Comparison of ENCODE assay signal across 8 cellular contexts in genomic region chr10:33336606-33337334, GRCh38. TPM values are rescaled to one million over a fixed set of nuclear protein-coding genes. Genes with fewer than 3 reads are reported as not detected.
A peak's percentile ranks its signal among the peaks of the same experiment; 100 is the strongest.
DNase-seq lines count a peak whose midpoint lies in the region; ATAC-seq and TF ChIP-seq lines count a peak whose summit lies in the region.

No MANE protein-coding gene starts in this region.

- intact Hi-C loops in Calu3 (cut with micrococcal nuclease; ENCODE audit: unreplicated experiment): loop anchor here (10.0 kb wide), 2 partner anchors 168 to 378 kb away; no protein-coding TSS in a partner anchor

- no peak for TF ChIP-seq POLR2A in NB4 (IDR thresholded peaks at IDR 0.05; ENCODE audit: extremely low read depth, insufficient read length)

- H3K4me1 Mint-ChIP-seq in Calu3 (ENCODE audit: low read depth, unreplicated experiment): peaks cover 21% of the 10 kb centered on the region
- H3K4me1 Mint-ChIP-seq in stimulated activated memory B cell treated with anti-CD40 and anti-IgM and Interleukin-4, amounts not matched to agents 10 μg/mL and 1 μg/mL and 100 μg/mL, for 72 hours: peaks cover 16% of the 10 kb centered on the region

- no peaks in the 10 kb centered on the region for H3K27me3 ChIP-seq in kidney epithelial cell (ENCODE audit: control insufficient read depth, insufficient read depth, low read length)

- no peak for TF ChIP-seq CTCF in Calu3 (IDR thresholded peaks at IDR 0.05; ENCODE audit: unreplicated experiment)
- no peak for TF ChIP-seq CTCF in NB4 (IDR thresholded peaks at IDR 0.05; ENCODE audit: low read depth, low read length)
- TF ChIP-seq CTCF in cardiac fibroblast (IDR thresholded peaks at IDR 0.05; ENCODE audit: low read depth, low read length): no peak
- no peak for TF ChIP-seq CTCF in kidney epithelial cell (IDR thresholded peaks at IDR 0.05; ENCODE audit: insufficient read depth, low read length, poor library complexity, severe bottlenecking)

- CTCF ChIA-PET in Calu3 (lab: Charles Lee): interaction anchor here (0.5 to 1.0 kb wide), 2 partner anchors 144 to 875 kb away, joined by 3 to 6 read pairs; no protein-coding TSS in a partner anchor

- H3K9me3 Mint-ChIP-seq in Calu3 (ENCODE audit: low read depth, unreplicated experiment): peaks cover 2% of the 10 kb centered on the region
- H3K9me3 Mint-ChIP-seq in stimulated activated memory B cell treated with anti-CD40 and anti-IgM and Interleukin-4, amounts not matched to agents 10 μg/mL and 1 μg/mL and 100 μg/mL, for 72 hours: no peaks in the 10 kb centered on the region

- peak; percentile 46 for DNase-seq in Calu3
- DNase-seq in NB4 (ENCODE audit: low read depth): peak; percentile 2
- DNase-seq in cardiac fibroblast (ENCODE audit: low read depth in 2 of 2): peak; percentile 64 to 68
- DNase-seq in kidney epithelial cell (ENCODE audit: low read depth): no peak
- no peak for DNase-seq in LoVo (ENCODE audit: low spot score)

- no peaks in the 10 kb centered on the region for H3K36me3 ChIP-seq in kidney epithelial cell (ENCODE audit: control insufficient read depth, insufficient read depth, low read length)

- BruUV-seq in Calu3 (replicated peaks; lab: Mats Ljungman, UMichigan): no TSS peak

- H3K27me3 Mint-ChIP-seq in Calu3 (ENCODE audit: unreplicated experiment): no peaks in the 10 kb centered on the region
- peaks cover 61% of the 10 kb centered on the region for H3K27me3 Mint-ChIP-seq in stimulated activated memory B cell treated with anti-CD40 and anti-IgM and Interleukin-4, amounts not matched to agents 10 μg/mL and 1 μg/mL and 100 μg/mL, for 72 hours

- peak overlapping the region; percentile 85 for H3K4me3 Mint-ChIP-seq in Calu3 (ENCODE audit: low read depth, unreplicated experiment)
- peak overlapping the region; percentile 21 for H3K4me3 Mint-ChIP-seq in stimulated activated memory B cell treated with anti-CD40 and anti-IgM and Interleukin-4, amounts not matched to agents 10 μg/mL and 1 μg/mL and 100 μg/mL, for 72 hours

- H3K4me3 ChIP-seq in NB4 (ENCODE audit: low read depth, low read length): no peak overlapping the region
- H3K4me3 ChIP-seq in cardiac fibroblast (replicated peaks in 1 of 2; ENCODE audit: low read depth in 2 of 2, low read length in 2 of 2): peak overlapping the region; percentile 88 to 89
- peak overlapping the region; percentile 95 for H3K4me3 ChIP-seq in kidney epithelial cell (ENCODE audit: low read depth, low read length)

- peaks cover 57% of the 10 kb centered on the region for H3K36me3 Mint-ChIP-seq in Calu3 (ENCODE audit: insufficient read depth, unreplicated experiment)
- H3K36me3 Mint-ChIP-seq in stimulated activated memory B cell treated with anti-CD40 and anti-IgM and Interleukin-4, amounts not matched to agents 10 μg/mL and 1 μg/mL and 100 μg/mL, for 72 hours: no peaks in the 10 kb centered on the region

- peak overlapping the region; percentile 90 for H3K27ac Mint-ChIP-seq in Calu3 (ENCODE audit: unreplicated experiment)
- no peak overlapping the region for H3K27ac Mint-ChIP-seq in stimulated activated memory B cell treated with anti-CD40 and anti-IgM and Interleukin-4, amounts not matched to agents 10 μg/mL and 1 μg/mL and 100 μg/mL, for 72 hours

- no peak for ATAC-seq in stimulated activated memory B cell treated with anti-CD40 and anti-IgM and Interleukin-4, amounts not matched to agents 10 μg/mL and 1 μg/mL and 100 μg/mL, for 72 hours
- ATAC-seq in HG02678 (IDR thresholded peaks at IDR 0.05; ENCODE audit: unreplicated experiment) (no peak), HG03460 (IDR thresholded peaks at IDR 0.05; ENCODE audit: unreplicated experiment) (no peak)

RNA-seq across cellular contexts. Expression of gene NRP1, which starts 2.3 kb away (rescaled TPM):
- total RNA-seq in Calu3 (2022) (96.3 and 99.1 TPM in 2 replicates), kidney epithelial cell (72.6 and 81.2 TPM in 2 replicates)

Comparison
In these comparisons a context has a peak if more than half of its experiments do, and no peak if none do; other contexts are left out.
1. DNase-seq: peak in Calu3 (single experiment), NB4 (single experiment) and cardiac fibroblast (2 of 2); none in kidney epithelial cell (single experiment) and LoVo (single experiment).